ENCODE assay signal across 13 cellular contexts in the genomic region with DNA sequence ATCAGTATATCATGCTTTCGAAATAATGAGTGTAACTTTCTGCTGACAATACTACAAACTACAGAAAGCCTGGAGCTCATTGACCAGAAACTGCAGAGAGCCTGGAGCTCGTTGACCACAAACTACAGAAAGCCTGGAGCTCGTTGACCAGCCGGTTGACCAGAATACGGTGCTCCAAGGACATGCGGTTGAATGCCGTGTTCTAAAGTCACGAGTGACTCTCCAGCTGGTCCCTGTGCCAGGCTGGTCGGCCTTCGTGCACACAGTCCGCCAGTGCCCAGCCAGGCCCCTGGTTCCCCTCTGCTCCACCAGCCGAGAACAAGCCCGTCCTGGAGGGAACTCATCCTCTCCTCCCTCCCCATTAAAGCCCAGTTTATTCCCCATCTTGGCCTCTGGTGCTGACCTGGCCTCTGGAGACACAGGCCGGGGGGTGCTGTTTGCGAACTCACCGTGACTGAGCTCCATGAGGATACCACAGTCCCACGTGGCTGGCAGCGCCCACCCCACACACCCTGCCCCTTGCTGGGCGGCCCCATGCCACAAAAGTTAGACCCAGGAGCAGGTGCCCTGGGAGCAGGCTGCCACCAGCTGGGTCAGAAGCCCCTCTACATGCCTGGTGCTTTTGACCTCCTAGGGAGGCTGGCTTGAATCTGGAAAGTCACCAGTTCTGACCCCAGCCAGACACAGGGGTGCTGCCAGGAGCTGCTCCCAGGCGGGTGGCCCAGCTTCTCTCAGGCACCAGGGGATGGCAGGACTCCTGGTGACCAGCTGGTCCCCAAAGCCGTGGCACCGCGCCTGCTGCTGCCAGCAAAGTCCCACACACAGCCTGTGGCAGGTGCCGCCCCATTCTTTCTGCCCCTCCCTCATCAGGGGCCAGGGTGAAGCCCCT. TPM values are rescaled to one million over a fixed set of nuclear protein-coding genes. Genes with fewer than 3 reads are reported as not detected.
A peak's percentile ranks its signal among the peaks of the same experiment; 100 is the strongest.
DNase-seq lines count a peak whose midpoint lies in the region; ATAC-seq and TF ChIP-seq lines count a peak whose summit lies in the region.
"Had no signal": no experiment of that assay in that cellular context is flagged by ENCODE, and none has a peak within 500 bp of the region (broad histone marks: within the 10 kb centered on the region; RNA-seq: fewer than 3 reads in every experiment).

No MANE protein-coding gene starts in this region.

- peak overlapping the region in 1 of 2 experiments; percentile 11 for H3K14ac ChIP-seq in mesenchymal stem cell (ENCODE audit: low read length in 2 of 2)

- H2AFZ ChIP-seq in mammary epithelial cell (ENCODE audit: low read depth, low read length) (no peak overlapping the region), mesenchymal stem cell (ENCODE audit: low read depth, low read length) (no peak overlapping the region)

- H4K91ac ChIP-seq in mesenchymal stem cell (ENCODE audit: low read length): peak overlapping the region; percentile 25

- H3K9ac ChIP-seq in mammary epithelial cell (ENCODE audit: insufficient read depth, low read length) (no peak overlapping the region), mesenchymal stem cell (ENCODE audit: low read length) (peak overlapping the region; percentile 37)

- no peak overlapping the region for H3K4me3 ChIP-seq in mammary epithelial cell (replicated peaks in 1 of 3; ENCODE audit: insufficient read depth in 1 of 3, low read depth in 2 of 3, low read length in 3 of 3)
- no peak overlapping the region for H3K4me3 ChIP-seq in mesenchymal stem cell (ENCODE audit: insufficient read depth in 1 of 2, low read depth in 1 of 2, low read length in 2 of 2)
- no peak overlapping the region for H3K4me3 ChIP-seq in upper lobe of left lung

- dilution Hi-C loops in mammary epithelial cell (cut with HindIII; ENCODE audit: low sequenced_read_pairs): loop anchor here (5.0 to 10.0 kb wide), 3 partner anchors 39 to 369 kb away; a partner anchor contains a TSS

- no peak overlapping the region for H2BK120ac ChIP-seq in mesenchymal stem cell (ENCODE audit: low read depth, low read length)

- no peak overlapping the region for H2BK5ac ChIP-seq in mesenchymal stem cell (ENCODE audit: low read depth, low read length, poor library complexity, severe bottlenecking)

- no peaks in the 10 kb centered on the region for H3K79me2 ChIP-seq in mammary epithelial cell (ENCODE audit: insufficient read depth, low read length)

- H2BK15ac ChIP-seq in mesenchymal stem cell (ENCODE audit: low read depth, poor library complexity, severe bottlenecking): peak overlapping the region; percentile 45

- intact Hi-C loops in Right ventricle myocardium inferior (cut with DNase I) (loop anchor here (5.0 kb wide), 1 partner anchor 64 kb away; a partner anchor contains a TSS), cardiac septum (cut with DNase I) (no loop called here), mammary epithelial cell (cut with micrococcal nuclease) (loop anchor here (5.0 to 10.0 kb wide), 2 partner anchors 59 to 104 kb away; a partner anchor contains a TSS)

- in situ Hi-C loops in mammary epithelial cell (cut with MboI; ENCODE audit: low sequenced_read_pairs in 2 of 2): loop anchor here in 1 of 2 donors (25.0 kb wide), 1 partner anchor 344 kb away; a partner anchor contains a TSS

- H3K36me3 ChIP-seq in mammary epithelial cell (ENCODE audit: insufficient read depth, low read length) (no peaks in the 10 kb centered on the region), mesenchymal stem cell (ENCODE audit: control insufficient read depth in 1 of 2, insufficient read depth in 2 of 2, low read depth in 1 of 2, low read length in 2 of 2) (peaks cover 8 to 22% of the 10 kb centered on the region in 2 experiments), upper lobe of left lung (peaks cover 0 to 17% (median 1%) of the 10 kb centered on the region in 4 donors)

- H4K20me1 ChIP-seq in mammary epithelial cell (ENCODE audit: insufficient read depth, low read length): peaks cover 2% of the 10 kb centered on the region

- ATAC-seq in Right ventricle myocardium inferior (peak; percentile 17), upper lobe of left lung (ENCODE audit: low FRiP score in 2 of 2) (no peak), GM21786 (IDR thresholded peaks at IDR 0.05; ENCODE audit: unreplicated experiment) (no peak)

- TF ChIP-seq CTCF in mammary epithelial cell (conservative IDR thresholded peaks at IDR 0.05 in 1 of 2, IDR thresholded peaks at IDR 0.05 in 1 of 2; ENCODE audit: extremely low read depth in 1 of 2, insufficient read depth in 1 of 2, low read depth in 1 of 2, low read length in 2 of 2) (no peak), upper lobe of left lung (IDR thresholded peaks at IDR 0.05) (no peak), GM10266 (IDR thresholded peaks at IDR 0.05; ENCODE audit: control insufficient read depth, insufficient read depth, low read depth, missing control alignments) (no peak)

- TF ChIP-seq POLR2A in upper lobe of left lung (IDR thresholded peaks at IDR 0.05) (no peak), erythroblast (IDR thresholded peaks at IDR 0.05; ENCODE audit: low read length) (no peak)

- 81% methylated on average over 15 of the region's 24 CpGs for WGBS in mammary epithelial cell (ENCODE audit: low coverage, missing lambda C conversion rate)
- WGBS in mesenchymal stem cell: 78% methylated on average over 24 of the region's 24 CpGs
- 48 to 49% methylated on average over 13 to 23 of the region's 24 CpGs for WGBS in upper lobe of left lung, 2 donors

- no peaks in the 10 kb centered on the region for H3K79me1 ChIP-seq in mesenchymal stem cell (replicated peaks; ENCODE audit: low read length, poor library complexity, severe bottlenecking)

- peak overlapping the region in 1 of 2 experiments; percentile 42 for H3K18ac ChIP-seq in mesenchymal stem cell (ENCODE audit: low read depth in 1 of 2, low read length in 2 of 2)

- H3K23ac ChIP-seq in mesenchymal stem cell (ENCODE audit: low read length in 2 of 2): no peak overlapping the region

- TSS peak; percentile 13 for BruUV-seq in mammary epithelial cell (replicated peaks; lab: Mats Ljungman, UMichigan)

- no peak overlapping the region for H2AK5ac ChIP-seq in mesenchymal stem cell (ENCODE audit: low read length, severe bottlenecking)

- H3K27ac ChIP-seq in mammary epithelial cell (ENCODE audit: insufficient read depth, low read depth, low read length) (no peak overlapping the region), mesenchymal stem cell (ENCODE audit: low read length, poor library complexity, severe bottlenecking) (no peak overlapping the region), upper lobe of left lung (peak overlapping the region in 3 of 4 donors; percentile 7 to 61 (median 52))

- H4K8ac ChIP-seq in mesenchymal stem cell (ENCODE audit: low read length): peak overlapping the region; percentile 53

- H3K27me3 ChIP-seq in mammary epithelial cell (ENCODE audit: insufficient read depth, low read length) (no peaks in the 10 kb centered on the region), mesenchymal stem cell (ENCODE audit: control insufficient read depth in 1 of 2, insufficient read depth in 1 of 2, low read length in 2 of 2) (peaks cover 0 to 3% of the 10 kb centered on the region in 2 experiments), upper lobe of left lung (no peaks in the 10 kb centered on the region)

- H3K9me3 ChIP-seq in mammary epithelial cell (replicated peaks; ENCODE audit: insufficient read depth, low read length) (peaks cover 6% of the 10 kb centered on the region), mesenchymal stem cell (ENCODE audit: control insufficient read depth, low read length) (no peaks in the 10 kb centered on the region), upper lobe of left lung (no peaks in the 10 kb centered on the region)

- no peaks in the 10 kb centered on the region for H3K4me1 ChIP-seq in mammary epithelial cell (ENCODE audit: insufficient read depth, low read length)
- H3K4me1 ChIP-seq in mesenchymal stem cell (ENCODE audit: control insufficient read depth, insufficient read depth, low read depth, low read length): peaks cover 12% of the 10 kb centered on the region
- H3K4me1 ChIP-seq in upper lobe of left lung: peaks cover 16 to 36% (median 21%) of the 10 kb centered on the region in 4 donors

- CTCF ChIA-PET in mammary epithelial cell (lab: Charles Lee; ENCODE audit: low non-redundant PET): no interaction called here

- H3K4me2 ChIP-seq in mammary epithelial cell (ENCODE audit: insufficient read depth, low read depth, low read length): no peak overlapping the region
- no peak overlapping the region for H3K4me2 ChIP-seq in mesenchymal stem cell (ENCODE audit: low read length, poor library complexity, severe bottlenecking)

- TF ChIP-seq EP300 in upper lobe of left lung (IDR thresholded peaks at IDR 0.05): no peak

- peak overlapping the region in 1 of 2 experiments; percentile 50 for H2BK12ac ChIP-seq in mesenchymal stem cell (ENCODE audit: low read length in 2 of 2)

- DNase-seq in Right ventricle myocardium inferior (ENCODE audit: missing footprints) (no peak), cardiac septum (ENCODE audit: low spot score) (no peak), mammary epithelial cell (no peak), mesenchymal stem cell (peak; percentile 45), upper lobe of left lung (peak in 1 of 2 donors; percentile 74), GM10266 (ENCODE audit: extremely low spot score) (no peak), erythroblast (lab: John Stamatoyannopoulos, UW) (no peak)
- DNase-seq: activated CD4-positive, alpha-beta memory T cell treated with anti-CD3 and anti-CD28 coated beads for 36 hours; activated gamma-delta T cell treated with Interleukin-2 at 50 U/mL for 16 hours; NCI-H2081 treated with DMSO at 0.1 percent for 48 hours had no signal

- H3K4ac ChIP-seq in mesenchymal stem cell (ENCODE audit: low read depth in 1 of 2, low read length in 2 of 2): peak overlapping the region in 1 of 2 experiments; percentile 26

RNA-seq across cellular contexts. Expression of a gene that starts 15.5 kb away (rescaled TPM):
- total RNA-seq in Right ventricle myocardium inferior (not detected), cardiac septum (0.27 TPM), mammary epithelial cell (under 1 TPM; 0.14 to 0.33 TPM), upper lobe of left lung (1 to 10 TPM in 3 of 6 donors, under 1 TPM in 3; 0.39 to 4.2 (median 1.2) TPM)
- polyA plus RNA-seq in mammary epithelial cell: not detected
- not detected for polyA minus RNA-seq in mammary epithelial cell
- 0.43 TPM for polyA plus RNA-seq in mesenchymal stem cell (2013, experiment 1 of 2)
- 0.37 TPM for polyA plus RNA-seq in mesenchymal stem cell (2013, experiment 2 of 2)
- total RNA-seq: activated CD4-positive, alpha-beta memory T cell treated with anti-CD3 and anti-CD28 coated beads for 36 hours; neural crest cell; T-helper 2 cell treated with Interferon-gamma antibody and Interleukin-4, amounts not matched to agents 100 ng/mL and 5 ng/mL, for 36 hours had no signal

RNA-seq across cellular contexts. Expression of a gene that starts 44.2 kb away (rescaled TPM):
- total RNA-seq in Right ventricle myocardium inferior: not detected
- not detected for total RNA-seq in cardiac septum
- under 1 TPM in 1 of 2 donors, not detected in 1; 0.45 TPM for total RNA-seq in mammary epithelial cell
- polyA plus RNA-seq in mammary epithelial cell: not detected
- not detected for polyA minus RNA-seq in mammary epithelial cell
- polyA plus RNA-seq in mesenchymal stem cell (2013, experiment 1 of 2): 0.99 TPM
- 1.00 TPM for polyA plus RNA-seq in mesenchymal stem cell (2013, experiment 2 of 2)
- total RNA-seq in upper lobe of left lung: 100 to 1,000 TPM in 4 of 6 donors, 10 to 100 TPM in 2; 71.0 to 320 (median 174) TPM

Comparison
In these comparisons a context has a peak if more than half of its experiments do, and no peak if none do; other contexts are left out.
1. H3K27ac ChIP-seq: peak in upper lobe of left lung (3 of 4); none in mammary epithelial cell (single experiment) and mesenchymal stem cell (single experiment).
2. RNA of a gene that starts 44.2 kb away (total RNA-seq): 71.0 to 320 TPM in upper lobe of left lung; 0.45 TPM in mammary epithelial cell, not detected in cardiac septum (single experiment) and not detected in Right ventricle myocardium inferior (single experiment); every median in the first group is over 10 times any median in the second.